7 cellular contexts compared by ENCODE assay signal in genomic region chr6:16761469-16762264, GRCh38. TPM values are rescaled to one million over a fixed set of nuclear protein-coding genes. Genes with fewer than 3 reads are reported as not detected.
DNase-seq lines count a peak whose midpoint lies in the region; ATAC-seq, FAIRE-seq and TF ChIP-seq lines count a peak whose summit lies in the region.

No MANE protein-coding gene starts in this region.

- H3K36me3 Mint-ChIP-seq in activated B cell treated with CpG ODN at 0.5 μM for 24 hours (ENCODE audit: low read depth): peaks cover 11% of the 10 kb centered on the region

- no peaks in the 10 kb centered on the region for H3K9me1 ChIP-seq in keratinocyte (ENCODE audit: control insufficient read depth, extremely low read depth, insufficient read depth, low read length)

- H3K27me3 ChIP-seq in keratinocyte (ENCODE audit: control insufficient read depth, extremely low read depth, insufficient read depth, low read length): no peaks in the 10 kb centered on the region

- H3K4me1 Mint-ChIP-seq in activated B cell treated with CpG ODN at 0.5 μM for 24 hours: peaks cover 38% of the 10 kb centered on the region

- H3K4me1 ChIP-seq in keratinocyte (ENCODE audit: control insufficient read depth, extremely low read depth, insufficient read depth, low read length): peaks cover 36% of the 10 kb centered on the region

- H3K4me3 ChIP-seq in cardiac fibroblast (replicated peaks in 1 of 2; ENCODE audit: low read depth in 2 of 2, low read length in 2 of 2): peak overlapping the region; percentile 67 to 78
- H3K4me3 ChIP-seq in keratinocyte (ENCODE audit: control insufficient read depth in 2 of 3, extremely low read depth in 1 of 3, insufficient read depth in 2 of 3, low read depth in 1 of 3, low read length in 3 of 3): peak overlapping the region; percentile 79 to 84 (median 82)

- H3K79me2 ChIP-seq in keratinocyte (ENCODE audit: control insufficient read depth, insufficient read depth, low read length): peaks cover 17% of the 10 kb centered on the region

- no peak for FAIRE-seq in keratinocyte (lab: Jason Lieb, UNC)

- TF ChIP-seq CTCF in GM13976 (IDR thresholded peaks at IDR 0.05; ENCODE audit: borderline replicate concordance, control extremely low read depth, extremely low read depth, insufficient read depth, missing control alignments) (peak; percentile 59), activated B cell treated with CpG ODN at 0.5 μM for 24 hours (IDR thresholded peaks at IDR 0.05) (no peak), cardiac fibroblast (IDR thresholded peaks at IDR 0.05; ENCODE audit: low read depth, low read length) (peak; percentile 6), keratinocyte (optimal IDR thresholded peaks at IDR 0.05 in 1 of 3, IDR thresholded peaks at IDR 0.05 in 1 of 3, conservative IDR thresholded peaks at IDR 0.05 in 1 of 3; ENCODE audit: extremely low read depth in 1 of 3, insufficient read depth in 2 of 3, low read length in 3 of 3) (peak in 2 of 3 experiments; percentile 8 to 35)

- intact Hi-C loops in activated B cell treated with CpG ODN at 0.5 μM for 24 hours (cut with micrococcal nuclease): loop anchor here (1.0 to 10.0 kb wide), 14 partner anchors 49 to 943 kb away; partner anchors contain the start of genes GMPR and NUP153

- in situ Hi-C loops in GM13976 (cut with MboI; ENCODE audit: low sequenced_read_pairs, unreplicated experiment): loop anchor here (25.0 kb wide), 1 partner anchor 249 kb away; no protein-coding TSS in a partner anchor

- no peaks in the 10 kb centered on the region for H4K20me1 ChIP-seq in keratinocyte (ENCODE audit: control insufficient read depth, extremely low read depth, insufficient read depth, low read length)

- DNase-seq in GM13976 (ENCODE audit: low spot score) (peak; percentile 85), NCI-H128 (lab: John Stamatoyannopoulos, UW; ENCODE audit: unreplicated experiment) (peak; percentile 43), activated B cell treated with CpG ODN at 0.5 μM for 24 hours (peak; percentile 72), cardiac fibroblast (ENCODE audit: low read depth in 2 of 2) (peak; percentile 91 to 96), keratinocyte (ENCODE audit: low read depth, low spot score) (no peak)
- peak; percentile 66 to 74 (median 70) for DNase-seq in stimulated activated CD4-positive, alpha-beta T cell treated with anti-CD3 and anti-CD28 coated beads, Interleukin-12 subunit alpha, Interleukin-12 subunit beta, amount 100 ng/mL, for 48 hours (ENCODE audit: low read depth in 2 of 3, low spot score in 1 of 3)

- H3K9me3 Mint-ChIP-seq in activated B cell treated with CpG ODN at 0.5 μM for 24 hours: no peaks in the 10 kb centered on the region

- ATAC-seq in HG02588 (IDR thresholded peaks at IDR 0.05; ENCODE audit: unreplicated experiment) (peak; percentile 46), activated B cell treated with CpG ODN at 0.5 μM for 24 hours (ENCODE audit: low read depth) (peak; percentile 59)

- CTCF ChIA-PET in activated B cell treated with CpG ODN at 0.5 μM for 24 hours (lab: Charles Lee): interaction anchor here (0.6 to 5.4 kb wide), 29 partner anchors 9 to 445 kb away, joined by 3 to 174 read pairs (median 4); no protein-coding TSS in a partner anchor

- no peaks in the 10 kb centered on the region for H3K9me3 ChIP-seq in keratinocyte (ENCODE audit: control insufficient read depth, low read depth, low read length)

- peak overlapping the region; percentile 97 for H3K27ac ChIP-seq in keratinocyte (ENCODE audit: control insufficient read depth, insufficient read depth, low read length)

- H3K36me3 ChIP-seq in keratinocyte (ENCODE audit: control insufficient read depth in 2 of 2, extremely low read depth in 1 of 2, insufficient read depth in 2 of 2, low read length in 2 of 2): no peaks in the 10 kb centered on the region

- peak overlapping the region; percentile 97 for H3K9ac ChIP-seq in keratinocyte (ENCODE audit: control insufficient read depth, extremely low read depth, insufficient read depth, low read length)

- no peaks in the 10 kb centered on the region for H3K27me3 Mint-ChIP-seq in activated B cell treated with CpG ODN at 0.5 μM for 24 hours

- dilution Hi-C loops in keratinocyte (cut with MboI; ENCODE audit: extremely low pct_ligation_motif_present, low sequenced_read_pairs): no loop called here

- peak overlapping the region; percentile 92 for H3K27ac Mint-ChIP-seq in activated B cell treated with CpG ODN at 0.5 μM for 24 hours

- H3K4me2 ChIP-seq in keratinocyte (ENCODE audit: control insufficient read depth, extremely low read depth, insufficient read depth, low read depth, low read length): peak overlapping the region; percentile 95

- peak overlapping the region; percentile 95 for H3K4me3 Mint-ChIP-seq in activated B cell treated with CpG ODN at 0.5 μM for 24 hours

- POLR2A ChIA-PET in activated B cell treated with CpG ODN at 0.5 μM for 24 hours (lab: Charles Lee): interaction anchor here (0.6 to 3.1 kb wide), 39 partner anchors 9 to 1652 kb away, joined by 3 to 28 read pairs (median 5); no protein-coding TSS in a partner anchor

- peak overlapping the region; percentile 75 for H2AFZ ChIP-seq in keratinocyte (ENCODE audit: control insufficient read depth, low read length)

RNA-seq across cellular contexts. Expression of gene ATXN1, which starts 0.4 kb away (rescaled TPM):
- 43.1 and 59.8 TPM in 2 replicates for total RNA-seq in activated B cell treated with CpG ODN at 0.5 μM for 24 hours
- 9.4 to 9.7 TPM (median 9.4 TPM) in 3 replicates for polyA plus RNA-seq in keratinocyte
- 6.3 TPM for polyA plus RNA-seq in keratinocyte (2011; ENCODE audit: low read depth)
- polyA plus RNA-seq in keratinocyte (2011; cell fraction: cytosol; rRNA removed): 7.3 and 7.5 TPM in 2 replicates
- polyA plus RNA-seq in keratinocyte (2011; cell fraction: nucleus; rRNA removed): 19.2 and 21.1 TPM in 2 replicates
- polyA plus RNA-seq in keratinocyte (2012; ENCODE audit: low replicate concordance): 8.8 and 11.5 TPM in 2 replicates
- 13.2 to 34.1 TPM (median 23.4 TPM) in 3 replicates for polyA minus RNA-seq in keratinocyte
- 8.1 TPM for polyA minus RNA-seq in keratinocyte (2011; cell fraction: cytosol; rRNA and poly(A)+ RNA removed)
- polyA minus RNA-seq in keratinocyte (2011; cell fraction: nucleus; rRNA and poly(A)+ RNA removed): 31.4 and 46.3 TPM in 2 replicates
